20 cellular contexts compared by ENCODE assay signal in the genomic region with DNA sequence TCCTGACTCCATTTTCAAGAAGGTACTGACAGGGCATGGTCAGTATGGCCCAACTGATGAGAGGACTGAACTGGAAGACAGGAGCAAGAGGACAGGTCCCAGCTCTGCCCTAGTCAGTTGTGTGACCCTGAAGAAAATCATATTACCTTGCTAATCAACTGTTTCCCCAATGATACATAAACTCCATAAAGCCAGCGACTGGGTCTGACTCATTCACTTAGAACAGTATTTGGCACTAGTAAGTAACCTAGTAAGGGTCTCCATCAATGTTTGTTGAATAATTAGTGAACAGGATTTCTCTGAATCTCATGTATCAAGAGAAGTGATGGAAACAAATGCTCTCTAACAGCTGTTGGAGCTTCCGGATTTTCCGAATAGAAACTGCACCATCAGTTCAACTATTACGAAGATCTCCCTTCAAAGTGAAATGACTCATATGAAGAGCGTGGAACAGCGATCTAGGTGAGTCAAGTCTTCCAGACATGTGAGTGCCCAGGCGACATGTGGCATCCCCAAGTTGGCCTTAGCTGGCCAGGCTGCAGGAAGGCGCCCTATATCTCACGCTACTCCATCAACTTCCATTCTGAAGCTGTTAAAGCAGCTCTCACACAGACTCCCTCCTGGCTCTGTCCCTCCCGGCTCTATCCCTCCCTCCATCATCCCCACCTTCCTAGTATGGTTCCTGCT.
DNase-seq lines count a peak whose midpoint lies in the region; ATAC-seq, FAIRE-seq and TF ChIP-seq lines count a peak whose summit lies in the region.
"Had no signal": no experiment of that assay in that cellular context is flagged by ENCODE, and none has a peak within 500 bp of the region (broad histone marks: within the 10 kb centered on the region; RNA-seq: fewer than 3 reads in every experiment).

No MANE protein-coding gene starts in this region.

- no peaks in the 10 kb centered on the region for H3K9me3 Mint-ChIP-seq in activated T-cell treated with anti-CD3 and anti-CD28 coated beads, Interleukin-2, amount 50 U/mL, for 72 hours
- H3K9me3 Mint-ChIP-seq: H9; T-helper 1 cell treated with Interleukin-12 subunit alpha and Interleukin-12 subunit beta and Interleukin-4 antibody, amounts not matched to agents 30 μg/mL and 1 μg/mL, for 36 hours had no signal

- H3K4me3 ChIP-seq in epithelial cell of esophagus (ENCODE audit: low read length) = no peak overlapping the region
- peak overlapping the region in 1 of 3 donors; percentile 7 for H3K4me3 ChIP-seq in skeletal muscle tissue (ENCODE audit: low read length in 3 of 3)
- H3K4me3 ChIP-seq in tibial artery = no peak overlapping the region
- H3K4me3 ChIP-seq: GM12878, heart right ventricle, pancreas, suprapubic skin had no signal

- ATAC-seq in activated T-cell treated with anti-CD3 and anti-CD28 coated beads, Interleukin-2, amount 50 U/mL, for 72 hours (replicated peaks in 1 of 2) = peak; percentile 36 to 82
- ATAC-seq: GM12878, heart right ventricle, Panc1 had no signal

- no peak overlapping the region for H3K27ac Mint-ChIP-seq in activated T-cell treated with anti-CD3 and anti-CD28 coated beads, Interleukin-2, amount 50 U/mL, for 72 hours
- H3K27ac Mint-ChIP-seq: H9; T-helper 1 cell treated with Interleukin-12 subunit alpha and Interleukin-12 subunit beta and Interleukin-4 antibody, amounts not matched to agents 30 μg/mL and 1 μg/mL, for 36 hours had no signal

- no peak for FAIRE-seq in RCC 7860 (lab: Jason Lieb, UNC)
- FAIRE-seq: GM12878, pancreas had no signal

- H3K36me3 ChIP-seq in skeletal muscle tissue (ENCODE audit: control insufficient read depth in 3 of 3, insufficient read depth in 3 of 3, low read length in 3 of 3) (no peaks in the 10 kb centered on the region), tibial artery (no peaks in the 10 kb centered on the region)
- H3K36me3 ChIP-seq: pancreas, suprapubic skin had no signal

- intact Hi-C loops in tibial artery (cut with DNase I; ENCODE audit: low total_unique reads) = no loop called here

- H3K9ac ChIP-seq in skeletal muscle tissue (ENCODE audit: low read depth in 1 of 3, low read length in 3 of 3) = no peak overlapping the region

- H3K4me1 Mint-ChIP-seq in activated T-cell treated with anti-CD3 and anti-CD28 coated beads, Interleukin-2, amount 50 U/mL, for 72 hours (ENCODE audit: low read depth) = peaks cover 6% of the 10 kb centered on the region

- peaks cover 11 to 37% (median 26%) of the 10 kb centered on the region in 3 donors for H3K4me1 ChIP-seq in skeletal muscle tissue (ENCODE audit: control insufficient read depth in 3 of 3, insufficient read depth in 3 of 3, low read length in 3 of 3)
- peaks cover 0 to 15% (median 9%) of the 10 kb centered on the region in 4 donors for H3K4me1 ChIP-seq in tibial artery
- H3K4me1 ChIP-seq: pancreas had no signal

- no peak overlapping the region for H3K4me3 Mint-ChIP-seq in activated T-cell treated with anti-CD3 and anti-CD28 coated beads, Interleukin-2, amount 50 U/mL, for 72 hours
- H3K4me3 Mint-ChIP-seq: H9; T-helper 1 cell treated with Interleukin-12 subunit alpha and Interleukin-12 subunit beta and Interleukin-4 antibody, amounts not matched to agents 30 μg/mL and 1 μg/mL, for 36 hours had no signal

- H3K36me3 Mint-ChIP-seq in activated T-cell treated with anti-CD3 and anti-CD28 coated beads, Interleukin-2, amount 50 U/mL, for 72 hours (ENCODE audit: insufficient read depth in 2 of 2) = no peaks in the 10 kb centered on the region

- no peaks in the 10 kb centered on the region for H3K27me3 Mint-ChIP-seq in activated T-cell treated with anti-CD3 and anti-CD28 coated beads, Interleukin-2, amount 50 U/mL, for 72 hours (ENCODE audit: low read depth)

- TF ChIP-seq CTCF in epithelial cell of esophagus (IDR thresholded peaks at IDR 0.05; ENCODE audit: insufficient read depth, low read depth, low read length, missing control alignments) (no peak), tibial artery (IDR thresholded peaks at IDR 0.05) (no peak)

- H3K27ac ChIP-seq in skeletal muscle tissue (ENCODE audit: low read depth, low read length) = peak overlapping the region; percentile 48
- H3K27ac ChIP-seq in tibial artery = no peak overlapping the region
- H3K27ac ChIP-seq: HL-60, pancreas, suprapubic skin had no signal

- H3K27me3 ChIP-seq in skeletal muscle tissue (ENCODE audit: control insufficient read depth in 3 of 3, insufficient read depth in 3 of 3, low read length in 3 of 3) (no peaks in the 10 kb centered on the region), tibial artery (no peaks in the 10 kb centered on the region)
- H3K27me3 ChIP-seq: heart right ventricle, pancreas, suprapubic skin had no signal

- peak in 1 of 2 donors; percentile 9 for DNase-seq in activated T-cell treated with anti-CD3 and anti-CD28 coated beads, Interleukin-2, amount 50 U/mL, for 72 hours
- no peak for DNase-seq in activated T-cell treated with anti-CD3 and anti-CD28 coated beads for 4 hours
- DNase-seq in RCC 7860 (ENCODE audit: low spot score) = peak; percentile 11
- peak; percentile 56 for DNase-seq in epithelial cell of esophagus (ENCODE audit: low read depth)
- DNase-seq in OCI-M2 (lab: John Stamatoyannopoulos, UW; ENCODE audit: unreplicated experiment) = no peak
- no peak for DNase-seq in tibial artery
- no peak for DNase-seq in T-helper 2 cell
- DNase-seq: anterior cingulate cortex, cortex of kidney, H9, heart right ventricle, NCI-H146, NCI-H510A, pancreas had no signal

- H3K9me3 ChIP-seq in skeletal muscle tissue (ENCODE audit: control insufficient read depth in 3 of 3, low read length in 3 of 3) = no peaks in the 10 kb centered on the region
- no peaks in the 10 kb centered on the region for H3K9me3 ChIP-seq in tibial artery
- H3K9me3 ChIP-seq: heart right ventricle, pancreas, suprapubic skin had no signal

Comparison
In these comparisons a context has a peak if more than half of its experiments do, and no peak if none do; other contexts are left out.
1. DNase-seq: peak in RCC 7860 (single experiment) and epithelial cell of esophagus (single experiment); none in activated T-cell treated with anti-CD3 and anti-CD28 coated beads for 4 hours (single experiment), OCI-M2 (single experiment), tibial artery (0 of 2) and T-helper 2 cell (0 of 5).